In genomic region chr15:51760805-51761204, GRCh38 we compare ENCODE assay signal across 20 cellular contexts.
"Had no signal": no experiment of that assay in that cellular context is flagged by ENCODE, and none has a peak within 500 bp of the region (broad histone marks: within the 10 kb centered on the region; RNA-seq: fewer than 3 reads in every experiment).

No MANE protein-coding gene starts in this region.

- DNase-seq: activated CD4-positive, alpha-beta memory T cell treated with anti-CD3 and anti-CD28 coated beads, Interleukin-2, amount 10 ng/mL, durations not matched to agents 7 days and 5 days; activated CD4-positive, alpha-beta T cell treated with anti-CD3 and anti-CD28 coated beads for 48 hours; activated effector memory CD4-positive, alpha-beta T cell treated with Interleukin-2 at 50 U/mL for 16 hours; activated naive CD4-positive, alpha-beta T cell treated with anti-CD3 and anti-CD28 coated beads for 36 hours; activated T-cell treated with anti-CD3 and anti-CD28 coated beads, Interleukin-2, amount 50 U/mL, for 72 hours; aorta; dermis blood vessel endothelial cell; effector memory CD4-positive, alpha-beta T cell; foreskin melanocyte; kidney glomerular epithelial cell; left lung; naive thymus-derived CD4-positive, alpha-beta T cell; retina; sigmoid colon; stimulated activated CD4-positive, alpha-beta T cell treated with anti-CD3 and anti-CD28 coated beads, Interleukin-2, amount 100 ng/mL, for 48 hours; stimulated activated CD8-positive, alpha-beta memory T cell treated with anti-CD3 and anti-CD28 coated beads, Interleukin-4, amount 100 ng/mL, for 48 hours; stimulated activated naive B cell treated with anti-CD40 and anti-IgM and Interleukin-4, amounts not matched to agents 10 μg/mL and 1 μg/mL and 100 μg/mL, for 72 hours; transverse colon had no signal

- H3K9me3 ChIP-seq: left lung, sigmoid colon, transverse colon had no signal

- H3K36me3 ChIP-seq: left lung, sigmoid colon, transverse colon had no signal

- H3K27me3 ChIP-seq: left lung, sigmoid colon, transverse colon had no signal

- H3K27ac ChIP-seq: left lung had no signal

- H3K4me3 ChIP-seq: left lung, lung, sigmoid colon, smooth muscle cell, transverse colon had no signal
